Comparison of ENCODE assay signal across 19 cellular contexts in genomic region chr3:6928064-6928463, GRCh38.
DNase-seq lines count a peak whose midpoint lies in the region; ATAC-seq, FAIRE-seq and TF ChIP-seq lines count a peak whose summit lies in the region.
"Had no signal": no experiment of that assay in that cellular context is flagged by ENCODE, and none has a peak within 500 bp of the region (broad histone marks: within the 10 kb centered on the region; RNA-seq: fewer than 3 reads in every experiment).

No MANE protein-coding gene starts in this region.

- no peak overlapping the region for H2AFZ ChIP-seq in astrocyte (ENCODE audit: low read depth, low read length)

- FAIRE-seq in astrocyte (lab: Jason Lieb, UNC), result no peak
- FAIRE-seq: RCC 7860 had no signal

- peak overlapping the region; percentile 30 for H3K27ac Mint-ChIP-seq in Calu3 (ENCODE audit: unreplicated experiment)
- H3K27ac Mint-ChIP-seq in astrocyte (ENCODE audit: unreplicated experiment), result no peak overlapping the region
- no peak overlapping the region for H3K27ac Mint-ChIP-seq in type B pancreatic cell
- H3K27ac Mint-ChIP-seq: CD4-positive, CD25-positive, alpha-beta regulatory T cell had no signal

- CTCF ChIA-PET in Calu3 (lab: Charles Lee), result no interaction called here

- H3K4me1 Mint-ChIP-seq in Calu3 (ENCODE audit: low read depth, unreplicated experiment), result no peaks in the 10 kb centered on the region
- H3K4me1 Mint-ChIP-seq in astrocyte (ENCODE audit: low read depth, unreplicated experiment), result no peaks in the 10 kb centered on the region
- H3K4me1 Mint-ChIP-seq in type B pancreatic cell (ENCODE audit: unreplicated experiment), result no peaks in the 10 kb centered on the region
- H3K4me1 Mint-ChIP-seq: CD4-positive, CD25-positive, alpha-beta regulatory T cell had no signal

- H3K36me3 ChIP-seq in astrocyte (ENCODE audit: insufficient read depth, low read length), result no peaks in the 10 kb centered on the region

- H3K27ac ChIP-seq in astrocyte (ENCODE audit: low read depth, low read length), result no peak overlapping the region

- H3K4me3 ChIP-seq in astrocyte (ENCODE audit: insufficient read depth, low read depth, low read length) (no peak overlapping the region), epithelial cell of proximal tubule (ENCODE audit: low read depth, low read length) (no peak overlapping the region)

- H3K9me3 Mint-ChIP-seq in Calu3 (ENCODE audit: low read depth, unreplicated experiment) (peaks cover 13% of the 10 kb centered on the region), astrocyte (ENCODE audit: unreplicated experiment) (no peaks in the 10 kb centered on the region), type B pancreatic cell (no peaks in the 10 kb centered on the region)

- no peaks in the 10 kb centered on the region for H3K9me3 ChIP-seq in astrocyte (ENCODE audit: insufficient read depth, low read depth, low read length)

- H3K27me3 ChIP-seq in astrocyte (ENCODE audit: insufficient read depth, low read length), result no peaks in the 10 kb centered on the region

- H3K9ac ChIP-seq in astrocyte (ENCODE audit: low read length), result no peak overlapping the region

- ATAC-seq in HG02610 (IDR thresholded peaks at IDR 0.05; ENCODE audit: unreplicated experiment), result no peak
- no peak for ATAC-seq in GM18520 (IDR thresholded peaks at IDR 0.05; ENCODE audit: unreplicated experiment)

- no TSS peak for BruUV-seq in Calu3 (replicated peaks; lab: Mats Ljungman, UMichigan)

- no peaks in the 10 kb centered on the region for H3K79me2 ChIP-seq in astrocyte (ENCODE audit: insufficient read depth, low read length)

- intact Hi-C loops in Calu3 (cut with micrococcal nuclease; ENCODE audit: unreplicated experiment), result loop anchor here (5.0 kb wide), 1 partner anchor 529 kb away; no protein-coding TSS in a partner anchor

- H3K4me3 Mint-ChIP-seq in Calu3 (ENCODE audit: low read depth, unreplicated experiment), result no peak overlapping the region
- no peak overlapping the region for H3K4me3 Mint-ChIP-seq in astrocyte (ENCODE audit: unreplicated experiment)
- no peak overlapping the region for H3K4me3 Mint-ChIP-seq in type B pancreatic cell
- H3K4me3 Mint-ChIP-seq: CD4-positive, CD25-positive, alpha-beta regulatory T cell had no signal

- no peak for TF ChIP-seq CTCF in Calu3 (IDR thresholded peaks at IDR 0.05; ENCODE audit: unreplicated experiment)
- TF ChIP-seq CTCF in astrocyte (IDR thresholded peaks at IDR 0.05; ENCODE audit: insufficient read depth, low read depth, low read length), result no peak
- TF ChIP-seq CTCF in epithelial cell of proximal tubule (conservative IDR thresholded peaks at IDR 0.05; ENCODE audit: low read depth, low read length), result no peak
- TF ChIP-seq CTCF in type B pancreatic cell (conservative IDR thresholded peaks at IDR 0.05), result no peak

- H3K36me3 Mint-ChIP-seq in Calu3 (ENCODE audit: insufficient read depth, unreplicated experiment), result no peaks in the 10 kb centered on the region
- H3K36me3 Mint-ChIP-seq in astrocyte (ENCODE audit: low read depth, unreplicated experiment), result no peaks in the 10 kb centered on the region
- no peaks in the 10 kb centered on the region for H3K36me3 Mint-ChIP-seq in type B pancreatic cell
- H3K36me3 Mint-ChIP-seq: CD4-positive, CD25-positive, alpha-beta regulatory T cell had no signal

- no peaks in the 10 kb centered on the region for H3K4me1 ChIP-seq in astrocyte (ENCODE audit: insufficient read depth, low read length)

- no peak for DNase-seq in Calu3
- peak; percentile 60 for DNase-seq in astrocyte (ENCODE audit: low read depth)
- DNase-seq in epithelial cell of proximal tubule (ENCODE audit: low read depth), result peak; percentile 81
- DNase-seq in mucosa of gallbladder (ENCODE audit: low spot score), result peak; percentile 57
- DNase-seq in type B pancreatic cell (ENCODE audit: extremely low spot score, unreplicated experiment), result no peak
- DNase-seq: CD4-positive, CD25-positive, alpha-beta regulatory T cell; DND-41; GF-D8; HCEC 1CT; KBM-7; NCI-H1092 treated with DMSO at 0.1 percent for 48 hours; NCI-H187 treated with DMSO at 0.1 percent for 48 hours; NCI-H2171; NCI-H446 treated with DMSO at 0.1 percent for 48 hours; NCI-H774; SHP77 had no signal

- H4K20me1 ChIP-seq in astrocyte (ENCODE audit: insufficient read depth, low read length), result no peaks in the 10 kb centered on the region

- no peaks in the 10 kb centered on the region for H3K27me3 Mint-ChIP-seq in Calu3 (ENCODE audit: unreplicated experiment)
- H3K27me3 Mint-ChIP-seq in astrocyte (ENCODE audit: low read depth, unreplicated experiment), result no peaks in the 10 kb centered on the region
- no peaks in the 10 kb centered on the region for H3K27me3 Mint-ChIP-seq in type B pancreatic cell
- H3K27me3 Mint-ChIP-seq: CD4-positive, CD25-positive, alpha-beta regulatory T cell had no signal

- H3K4me2 ChIP-seq in astrocyte (ENCODE audit: low read length), result no peak overlapping the region

Comparison
In these comparisons a context has a peak if more than half of its experiments do, and no peak if none do; other contexts are left out.
1. DNase-seq: peak in astrocyte (single experiment), epithelial cell of proximal tubule (single experiment) and mucosa of gallbladder (single experiment); none in Calu3 (single experiment) and type B pancreatic cell (single experiment).